In the genomic region with DNA sequence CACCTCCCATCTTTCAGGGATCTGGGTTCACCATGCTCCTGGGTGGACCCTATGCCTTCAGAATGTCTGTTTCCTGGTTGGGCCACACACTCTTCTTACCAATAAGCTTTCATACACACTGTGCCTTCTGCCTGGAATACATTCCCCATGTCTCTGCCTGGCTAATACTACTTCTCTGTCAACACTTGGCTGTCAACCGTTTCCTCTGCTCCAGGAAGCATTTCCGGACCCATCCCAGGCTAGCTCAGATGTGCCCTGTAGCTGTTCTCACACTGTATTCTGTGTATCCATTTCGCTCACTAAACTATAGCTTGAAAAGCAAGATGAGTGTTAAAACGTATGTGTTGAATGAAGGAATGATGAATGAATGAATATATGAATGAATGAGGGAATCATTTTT, we compare ENCODE assay signal across 2 cellular contexts. TPM values are rescaled to one million over a fixed set of nuclear protein-coding genes. Genes with fewer than 3 reads are reported as not detected.
"Had no signal": no experiment of that assay in that cellular context is flagged by ENCODE, and none has a peak within 500 bp of the region (broad histone marks: within the 10 kb centered on the region; RNA-seq: fewer than 3 reads in every experiment).

No MANE protein-coding gene starts in this region.

RNA-seq across cellular contexts. Expression of gene RHCE, which starts 33.5 kb away (rescaled TPM):
- total RNA-seq: HepG2, HT-29 had no signal
